In genomic region chr15:44713006-44713966, GRCh38 we compare ENCODE assay signal across 8 cellular contexts. TPM values are rescaled to one million over a fixed set of nuclear protein-coding genes. Genes with fewer than 3 reads are reported as not detected.
DNase-seq lines count a peak whose midpoint lies in the region; ATAC-seq, FAIRE-seq and TF ChIP-seq lines count a peak whose summit lies in the region.

No MANE protein-coding gene starts in this region.

- H3K4me3 ChIP-seq in GM06990 (replicated peaks; ENCODE audit: low read depth, low read length) = peak overlapping the region; percentile 99
- H3K4me3 ChIP-seq in OCI-LY1 (ENCODE audit: low read depth, low read length, poor library complexity, severe bottlenecking) = peak overlapping the region; percentile 77
- peak overlapping the region; percentile 100 for H3K4me3 ChIP-seq in choroid plexus epithelial cell (ENCODE audit: low read depth, low read length)
- no peak overlapping the region for H3K4me3 ChIP-seq in WERI-Rb-1 (ENCODE audit: low read depth, low read length)

- peak overlapping the region; percentile 86 for H3K9ac ChIP-seq in OCI-LY1 (ENCODE audit: low read length)

- peak overlapping the region; percentile 84 for H3K27ac ChIP-seq in OCI-LY1 (ENCODE audit: low read depth, low read length, poor library complexity, severe bottlenecking)
- H3K27ac ChIP-seq in WERI-Rb-1 = no peak overlapping the region

- H3F3A ChIP-seq in OCI-LY1 (ENCODE audit: insufficient read depth, low read length) = no peaks in the 10 kb centered on the region

- peak; percentile 47 for FAIRE-seq in A204.1 (lab: Jason Lieb, UNC)

- intact Hi-C loops in natural killer cell (cut with micrococcal nuclease) = loop anchor here (10.0 kb wide), 1 partner anchor 872 kb away; the partner anchor contains the start of gene BLOC1S6

- 0 out of 2 replicates have a peak, but pooled peaks cover 3% of the 10 kb centered on the region for H4K20me1 ChIP-seq in OCI-LY1 (ENCODE audit: insufficient read depth, low read length)

- peaks cover 85 to 95% of the 10 kb centered on the region in 2 donors for H3K4me1 Mint-ChIP-seq in natural killer cell

- H3K9me2 ChIP-seq in OCI-LY1 (ENCODE audit: low read depth, low read length) = no peaks in the 10 kb centered on the region

- H3K9me3 ChIP-seq in OCI-LY1 (ENCODE audit: low read length) = no peaks in the 10 kb centered on the region
- H3K9me3 ChIP-seq in WERI-Rb-1 (ENCODE audit: severe bottlenecking) = no peaks in the 10 kb centered on the region

- DNase-seq in GM06990 (ENCODE audit: extremely low read depth, insufficient read length) (no peak), choroid plexus epithelial cell (ENCODE audit: low read depth) (peak; percentile 67), natural killer cell (no peak), WERI-Rb-1 (no peak), SIG-M5 (lab: John Stamatoyannopoulos, UW) (no peak), GM19240 (ENCODE audit: insufficient read length, low spot score) (no peak)

- H3K4me3 Mint-ChIP-seq in natural killer cell = peak overlapping the region; percentile 100

- TF ChIP-seq CTCF in GM06990 (IDR thresholded peaks at IDR 0.05; ENCODE audit: insufficient read depth, low read length, poor library complexity, severe bottlenecking) (peak; percentile 19), OCI-LY1 (IDR thresholded peaks at IDR 0.05; ENCODE audit: low read length) (peak; percentile 52), choroid plexus epithelial cell (conservative IDR thresholded peaks at IDR 0.05; ENCODE audit: low read depth, low read length) (peak; percentile 46), natural killer cell (IDR thresholded peaks at IDR 0.05) (peak; percentile 46), WERI-Rb-1 (IDR thresholded peaks at IDR 0.05; ENCODE audit: low read depth, low read length) (no peak)

- peak overlapping the region; percentile 92 to 100 for H3K27ac Mint-ChIP-seq in natural killer cell

- peaks cover 34% of the 10 kb centered on the region for H3K79me2 ChIP-seq in OCI-LY1 (ENCODE audit: insufficient read depth, low read length)

- H3K9me3 Mint-ChIP-seq in natural killer cell = no peaks in the 10 kb centered on the region

- peaks cover 64% of the 10 kb centered on the region for H3K36me3 Mint-ChIP-seq in natural killer cell

- peaks cover 27% of the 10 kb centered on the region for H3K36me3 ChIP-seq in GM06990 (ENCODE audit: control insufficient read depth, insufficient read depth, low read length)
- H3K36me3 ChIP-seq in OCI-LY1 (ENCODE audit: insufficient read depth, low read length) = peaks cover 52% of the 10 kb centered on the region
- peaks cover 23% of the 10 kb centered on the region for H3K36me3 ChIP-seq in WERI-Rb-1

- H3K4me1 ChIP-seq in OCI-LY1 (ENCODE audit: insufficient read depth, low read length, severe bottlenecking) = peaks cover 33% of the 10 kb centered on the region

- H2AFZ ChIP-seq in OCI-LY1 (ENCODE audit: low read length) = no peak overlapping the region

- H3K4me2 ChIP-seq in OCI-LY1 (ENCODE audit: low read length) = peak overlapping the region; percentile 91

- H3K27me3 ChIP-seq in GM06990 (replicated peaks; ENCODE audit: control insufficient read depth, insufficient read depth, low read length) (no peaks in the 10 kb centered on the region), OCI-LY1 (ENCODE audit: insufficient read depth, low read length) (no peaks in the 10 kb centered on the region), WERI-Rb-1 (ENCODE audit: insufficient read depth, low read depth, severe bottlenecking) (no peaks in the 10 kb centered on the region)

- peak in 1 of 3 donors; percentile 7 for ATAC-seq in natural killer cell

- no peaks in the 10 kb centered on the region for H3K27me3 Mint-ChIP-seq in natural killer cell (ENCODE audit: low read depth in 2 of 2)

RNA-seq across cellular contexts. Expression of gene B2M, which starts 2.0 kb away (rescaled TPM):
- 1,000 to 10,000 TPM; 7,484 to 8,893 (median 7,665) TPM for total RNA-seq in natural killer cell

RNA-seq across cellular contexts. Expression of gene PATL2, which starts 2.2 kb away (rescaled TPM):
- 100 to 1,000 TPM; 101 to 145 (median 112) TPM for total RNA-seq in natural killer cell

RNA-seq across cellular contexts. Expression of gene TRIM69, which starts 23.0 kb away (rescaled TPM):
- total RNA-seq in natural killer cell = 10 to 100 TPM; 14.2 to 20.1 (median 16.3) TPM

RNA-seq across cellular contexts. Expression of gene SPG11, which starts 49.8 kb away (rescaled TPM):
- total RNA-seq in natural killer cell = 100 to 1,000 TPM; 123 to 154 (median 153) TPM
